Comparison of ENCODE assay signal across 30 cellular contexts in the genomic region with DNA sequence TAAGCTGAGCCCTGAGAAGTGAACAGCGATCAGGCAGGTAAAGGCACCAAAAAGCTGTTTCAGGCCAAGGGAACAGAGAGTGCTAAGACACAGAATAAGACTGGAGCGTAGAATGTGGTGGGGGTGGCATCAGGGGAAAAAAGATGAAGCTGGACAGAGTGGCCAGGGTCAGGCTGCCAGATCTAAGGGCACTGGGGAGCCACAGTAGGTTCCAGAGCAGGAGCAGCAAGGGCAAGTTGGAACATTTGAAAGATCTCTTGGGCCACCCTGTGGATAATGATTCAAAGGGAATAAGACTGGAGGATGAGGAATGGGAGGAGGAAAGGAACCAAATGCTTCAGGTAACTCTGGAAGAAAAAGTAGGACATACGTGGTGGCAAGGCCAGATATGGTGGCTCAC. TPM values are rescaled to one million over a fixed set of nuclear protein-coding genes. Genes with fewer than 3 reads are reported as not detected.
DNase-seq lines count a peak whose midpoint lies in the region; ATAC-seq, FAIRE-seq and TF ChIP-seq lines count a peak whose summit lies in the region.
"Had no signal": no experiment of that assay in that cellular context is flagged by ENCODE, and none has a peak within 500 bp of the region (broad histone marks: within the 10 kb centered on the region; RNA-seq: fewer than 3 reads in every experiment).

No MANE protein-coding gene starts in this region.

- H3K36me3 Mint-ChIP-seq in neural progenitor cell, result no peaks in the 10 kb centered on the region

- H3K27me3 Mint-ChIP-seq in neural progenitor cell (ENCODE audit: insufficient read depth, low read depth), result peaks cover 15% of the 10 kb centered on the region
- H3K27me3 Mint-ChIP-seq: CD8-positive, alpha-beta memory T cell had no signal

- no peaks in the 10 kb centered on the region for H4K20me1 ChIP-seq in DOHH2 (ENCODE audit: control insufficient read depth, insufficient read depth, low read depth, low read length)
- H4K20me1 ChIP-seq in neural progenitor cell (ENCODE audit: low read depth), result no peaks in the 10 kb centered on the region

- peaks cover 21% of the 10 kb centered on the region for H3F3A ChIP-seq in DOHH2 (ENCODE audit: control insufficient read depth, insufficient read depth)
- H3F3A ChIP-seq in neural progenitor cell (ENCODE audit: low read depth), result peaks cover 13% of the 10 kb centered on the region

- H3K4me2 ChIP-seq in A549 (no peak overlapping the region), DOHH2 (ENCODE audit: low read length) (no peak overlapping the region), neural progenitor cell (no peak overlapping the region)
- H3K4me2 ChIP-seq: KMS-11 had no signal

- H3K4me3 ChIP-seq in A549 (no peak overlapping the region), DOHH2 (ENCODE audit: low read length) (no peak overlapping the region), neural progenitor cell (no peak overlapping the region)

- no peak for TF ChIP-seq POLR2A in A549 (IDR thresholded peaks at IDR 0.05; ENCODE audit: low read length)

- no peak for TF ChIP-seq CTCF in A549 (IDR thresholded peaks at IDR 0.05)
- no peak for TF ChIP-seq CTCF in DOHH2 (IDR thresholded peaks at IDR 0.05; ENCODE audit: low read depth, low read length, poor library complexity, severe bottlenecking)
- no peak for TF ChIP-seq CTCF in neural progenitor cell (IDR thresholded peaks at IDR 0.05)

- DNase-seq in A549 (ENCODE audit: low read depth in 1 of 2, low spot score in 1 of 2) (no peak), neural progenitor cell (ENCODE audit: low spot score) (no peak), retina (no peak), NCI-H2171 (lab: John Stamatoyannopoulos, UW) (no peak)
- DNase-seq: C1 segment of cervical spinal cord; CD8-positive, alpha-beta memory T cell; DMS 273 treated with DMSO at 0.1 percent for 48 hours; DMS79; GF-D8; MM.1S; NCI-H1048; NCI-H1417; NCI-H1694; NCI-H2029 treated with DMSO at 0.1 percent for 48 hours; NCI-H2227 treated with DMSO at 0.1 percent for 48 hours; NCI-H526 treated with DMSO at 0.1 percent for 48 hours; SHP77 treated with DMSO at 0.1 percent for 48 hours had no signal

- POLR2A ChIA-PET in A549 (lab: Yijun Ruan, JAX), result no interaction called here

- no peak for TF ChIP-seq RAD21 in A549 (conservative IDR thresholded peaks at IDR 0.05 in 1 of 2, IDR thresholded peaks at IDR 0.05 in 1 of 2)

- no peak for TF ChIP-seq EP300 in A549 (IDR thresholded peaks at IDR 0.05)

- H2AFZ ChIP-seq in neural progenitor cell (replicated peaks), result no peak overlapping the region

- H3K27me3 ChIP-seq in DOHH2 (ENCODE audit: control insufficient read depth, low read length), result no peaks in the 10 kb centered on the region
- H3K27me3 ChIP-seq in neural progenitor cell, result no peaks in the 10 kb centered on the region

- H3K27ac ChIP-seq in A549 (no peak overlapping the region), DOHH2 (ENCODE audit: low read depth, low read length) (peak overlapping the region; percentile 36), angular gyrus (ENCODE audit: low read depth, low read length) (peak overlapping the region; percentile 37), neural progenitor cell (no peak overlapping the region)
- H3K27ac ChIP-seq: KMS-11 had no signal

- no peaks in the 10 kb centered on the region for H3K36me3 ChIP-seq in DOHH2 (ENCODE audit: control insufficient read depth, low read length)
- no peaks in the 10 kb centered on the region for H3K36me3 ChIP-seq in neural progenitor cell

- H3K9me2 ChIP-seq in DOHH2 (replicated peaks; ENCODE audit: control insufficient read depth, low read length), result no peaks in the 10 kb centered on the region

- H3K4me1 ChIP-seq in A549 (peaks cover 22% of the 10 kb centered on the region), DOHH2 (ENCODE audit: control insufficient read depth, low read length) (peaks cover 74% of the 10 kb centered on the region), neural progenitor cell (peaks cover 17% of the 10 kb centered on the region)

- H3K9me3 ChIP-seq in A549 (no peaks in the 10 kb centered on the region), DOHH2 (ENCODE audit: control insufficient read depth, insufficient read depth, low read length) (no peaks in the 10 kb centered on the region), neural progenitor cell (ENCODE audit: low read depth) (no peaks in the 10 kb centered on the region)

- peaks cover 10% of the 10 kb centered on the region for H3K4me1 Mint-ChIP-seq in neural progenitor cell

- 90% methylated on average over 3 of the region's 3 CpGs for WGBS in A549 (ENCODE audit: missing lambda C conversion rate)

- H3K9ac ChIP-seq in neural progenitor cell, result no peak overlapping the region
- H3K9ac ChIP-seq: KMS-11 had no signal

- ATAC-seq in A549, result no peak
- no peak for ATAC-seq in HG03342 (IDR thresholded peaks at IDR 0.05; ENCODE audit: unreplicated experiment)
- ATAC-seq: HCT116, Panc1 had no signal

- no peaks in the 10 kb centered on the region for H3K9me3 Mint-ChIP-seq in neural progenitor cell
- H3K9me3 Mint-ChIP-seq: CD8-positive, alpha-beta memory T cell had no signal

- CTCF ChIA-PET in A549 (lab: Yijun Ruan, JAX), result interaction anchor here (1.2 to 10.5 kb wide), 5 partner anchors 24 to 158 kb away, joined by 4 to 170 read pairs (median 40); partner anchors contain the start of genes ARRDC5 and UHRF1

- H3K79me2 ChIP-seq in DOHH2 (ENCODE audit: control insufficient read depth, low read length), result no peaks in the 10 kb centered on the region
- no peaks in the 10 kb centered on the region for H3K79me2 ChIP-seq in neural progenitor cell (ENCODE audit: low read depth)

- peak overlapping the region; percentile 23 for H3K4me3 Mint-ChIP-seq in neural progenitor cell
- H3K4me3 Mint-ChIP-seq: CD8-positive, alpha-beta memory T cell had no signal

- peak overlapping the region; percentile 52 for H3K27ac Mint-ChIP-seq in neural progenitor cell
- H3K27ac Mint-ChIP-seq: CD8-positive, alpha-beta memory T cell had no signal

- FAIRE-seq in A549 (lab: Jason Lieb, UNC), result no peak
- FAIRE-seq: GM12891, GM19239, HTR-8/SVneo had no signal

TF ChIP-seq in A549, 52 proteins besides CTCF, POLR2A, EP300 and RAD21:
- no peak for TF ChIP-seq HEYL (CRISPR knock-in tag; IDR thresholded peaks at IDR 0.05)
- peak; percentile 87 for TF ChIP-seq ZFP36 (IDR thresholded peaks at IDR 0.05; ENCODE audit: borderline replicate concordance, partially characterized antibody)

RNA-seq across cellular contexts. Expression of gene PLIN3, which starts 6.5 kb away (rescaled TPM):
- polyA plus RNA-seq in A549 (2011; rRNA removed) (28.4 and 30.1 TPM in 2 replicates), A549 (2017; fragmentation: RNase III; extraction: RNeasy Plus Mini Kit Qiagen cat#74134 plus additional on column Dnase treatment) (75.7 to 84.3 TPM (median 83.7 TPM) in 3 replicates)
- polyA plus RNA-seq in A549 (2012; cell fraction: cytosol; rRNA removed), result 55.0 and 76.6 TPM in 2 replicates
- 51.8 and 74.5 TPM in 2 replicates for polyA plus RNA-seq in A549 (2012; cell fraction: nucleus; rRNA removed)
- 21.9 and 43.8 TPM in 2 replicates for polyA minus RNA-seq in A549 (2011; rRNA and poly(A)+ RNA removed)
- total RNA-seq in neural progenitor cell (ENCODE audit: low replicate concordance), result 49.7 and 108 TPM in 2 replicates

RNA-seq across cellular contexts. Expression of gene ARRDC5, which starts 28.8 kb away (rescaled TPM):
- polyA plus RNA-seq in A549 (2011; rRNA removed), result not detected in 2 replicates
- not detected in 2 replicates for polyA plus RNA-seq in A549 (2012; cell fraction: cytosol; rRNA removed)
- not detected in 2 replicates for polyA plus RNA-seq in A549 (2012; cell fraction: nucleus; rRNA removed)
- not detected in 3 replicates for polyA plus RNA-seq in A549 (2017; fragmentation: RNase III; extraction: RNeasy Plus Mini Kit Qiagen cat#74134 plus additional on column Dnase treatment)
- polyA minus RNA-seq in A549 (2011; rRNA and poly(A)+ RNA removed), result not detected in 2 replicates
- total RNA-seq in neural progenitor cell (ENCODE audit: low replicate concordance), result not detected in 2 replicates
- total RNA-seq: A172, H4, NCI-H460 had no signal
- polyA plus RNA-seq: AG04450 had no signal

RNA-seq across cellular contexts. Expression of gene UHRF1, which starts 35.4 kb away (rescaled TPM):
- polyA plus RNA-seq in A549 (2011; rRNA removed) (7.2 and 8.5 TPM in 2 replicates), A549 (2017; fragmentation: RNase III; extraction: RNeasy Plus Mini Kit Qiagen cat#74134 plus additional on column Dnase treatment) (50.6 to 52.7 TPM (median 52.3 TPM) in 3 replicates)
- polyA plus RNA-seq in A549 (2012; cell fraction: cytosol; rRNA removed), result 34.5 and 37.1 TPM in 2 replicates
- polyA plus RNA-seq in A549 (2012; cell fraction: nucleus; rRNA removed), result 63.0 and 64.2 TPM in 2 replicates
- 6.3 and 10.1 TPM in 2 replicates for polyA minus RNA-seq in A549 (2011; rRNA and poly(A)+ RNA removed)
- 34.1 and 74.7 TPM in 2 replicates for total RNA-seq in neural progenitor cell (ENCODE audit: low replicate concordance)

RNA-seq across cellular contexts. Expression of gene TICAM1, which starts 42.4 kb away (rescaled TPM):
- polyA plus RNA-seq in A549 (2011; rRNA removed), result 0.78 and 2.0 TPM in 2 replicates
- polyA plus RNA-seq in A549 (2012; cell fraction: cytosol; rRNA removed), result 1.2 and 2.2 TPM in 2 replicates
- polyA plus RNA-seq in A549 (2012; cell fraction: nucleus; rRNA removed), result 2.6 and 3.8 TPM in 2 replicates
- polyA plus RNA-seq in A549 (2017; fragmentation: RNase III; extraction: RNeasy Plus Mini Kit Qiagen cat#74134 plus additional on column Dnase treatment), result 3.8 to 4.0 TPM (median 3.9 TPM) in 3 replicates
- polyA minus RNA-seq in A549 (2011; rRNA and poly(A)+ RNA removed), result 0.92 and 0.95 TPM in 2 replicates
- 0.37 TPM in 1 of 2 replicates, not detected in the other for total RNA-seq in neural progenitor cell (ENCODE audit: low replicate concordance)

Comparison
In these comparisons a context has a peak if more than half of its experiments do, and no peak if none do; other contexts are left out.
1. H3K27ac ChIP-seq: peak in DOHH2 (single experiment) and angular gyrus (single experiment); none in A549 (0 of 2) and neural progenitor cell (single experiment).